In genomic region chr15:77622212-77622941, GRCh38 we compare ENCODE assay signal across 1 cellular context.
A peak's percentile ranks its signal among the peaks of the same experiment; 100 is the strongest.
TF ChIP-seq lines count a peak whose summit lies in the region.

No MANE protein-coding gene starts in this region.

TF ChIP-seq in K562, 482 proteins besides CTCF, POLR2A, EP300 and RAD21 (continued from another document and continues in another):
- TF ChIP-seq MGA (IDR thresholded peaks at IDR 0.05) (peak; percentile 85), POLR2H (tag; IDR thresholded peaks at IDR 0.05; ENCODE audit: low read depth) (no peak), ZNF449 (CRISPR knock-in tag; IDR thresholded peaks at IDR 0.05) (no peak), ZNF592 (IDR thresholded peaks at IDR 0.05) (peak; percentile 49; the same call in 1 of the 2 replicates), FIP1L1 (IDR thresholded peaks at IDR 0.05; ENCODE audit: low read depth, low read length, poor library complexity, severe bottlenecking) (no peak), POLR2AphosphoS5 (IDR thresholded peaks at IDR 0.05; ENCODE audit: control insufficient read depth, insufficient read depth, low read depth, low read length) (peak; percentile 33; the same call in 1 of the 2 replicates)
- TF ChIP-seq, protein P1, sequence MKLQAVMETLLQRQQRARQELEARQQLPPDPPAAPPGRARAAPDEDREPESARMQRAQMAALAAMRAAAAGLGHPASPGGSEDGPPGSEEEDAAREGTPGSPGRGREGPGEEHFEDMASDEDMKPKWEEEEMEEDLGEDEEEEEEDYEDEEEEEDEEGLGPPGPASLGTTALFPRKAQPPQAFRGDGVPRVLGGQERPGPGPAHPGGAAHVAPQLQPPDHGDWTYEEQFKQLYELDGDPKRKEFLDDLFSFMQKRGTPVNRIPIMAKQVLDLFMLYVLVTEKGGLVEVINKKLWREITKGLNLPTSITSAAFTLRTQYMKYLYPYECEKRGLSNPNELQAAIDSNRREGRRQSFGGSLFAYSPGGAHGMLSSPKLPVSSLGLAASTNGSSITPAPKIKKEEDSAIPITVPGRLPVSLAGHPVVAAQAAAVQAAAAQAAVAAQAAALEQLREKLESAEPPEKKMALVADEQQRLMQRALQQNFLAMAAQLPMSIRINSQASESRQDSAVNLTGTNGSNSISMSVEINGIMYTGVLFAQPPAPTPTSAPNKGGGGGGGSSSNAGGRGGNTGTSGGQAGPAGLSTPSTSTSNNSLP (IDR thresholded peaks at IDR 0.05; ENCODE audit: borderline replicate concordance, low read depth, low read length): no peak
- TF ChIP-seq, protein P2, sequence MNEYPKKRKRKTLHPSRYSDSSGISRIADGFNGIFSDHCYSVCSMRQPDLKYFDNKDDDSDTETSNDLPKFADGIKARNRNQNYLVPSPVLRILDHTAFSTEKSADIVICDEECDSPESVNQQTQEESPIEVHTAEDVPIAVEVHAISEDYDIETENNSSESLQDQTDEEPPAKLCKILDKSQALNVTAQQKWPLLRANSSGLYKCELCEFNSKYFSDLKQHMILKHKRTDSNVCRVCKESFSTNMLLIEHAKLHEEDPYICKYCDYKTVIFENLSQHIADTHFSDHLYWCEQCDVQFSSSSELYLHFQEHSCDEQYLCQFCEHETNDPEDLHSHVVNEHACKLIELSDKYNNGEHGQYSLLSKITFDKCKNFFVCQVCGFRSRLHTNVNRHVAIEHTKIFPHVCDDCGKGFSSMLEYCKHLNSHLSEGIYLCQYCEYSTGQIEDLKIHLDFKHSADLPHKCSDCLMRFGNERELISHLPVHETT (CRISPR knock-in tag; conservative IDR thresholded peaks at IDR 0.05 in 1 of 2, IDR thresholded peaks at IDR 0.05 in 1 of 2): no peak
- TF ChIP-seq, protein P3, sequence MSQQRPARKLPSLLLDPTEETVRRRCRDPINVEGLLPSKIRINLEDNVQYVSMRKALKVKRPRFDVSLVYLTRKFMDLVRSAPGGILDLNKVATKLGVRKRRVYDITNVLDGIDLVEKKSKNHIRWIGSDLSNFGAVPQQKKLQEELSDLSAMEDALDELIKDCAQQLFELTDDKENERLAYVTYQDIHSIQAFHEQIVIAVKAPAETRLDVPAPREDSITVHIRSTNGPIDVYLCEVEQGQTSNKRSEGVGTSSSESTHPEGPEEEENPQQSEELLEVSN (IDR thresholded peaks at IDR 0.05; ENCODE audit: borderline replicate concordance in 1 of 2, extremely low read depth in 1 of 2, insufficient read depth in 1 of 2, insufficient read length in 1 of 2, low read depth in 1 of 2, low read length in 1 of 2, poor library complexity in 1 of 2, severe bottlenecking in 1 of 2): peak in 1 of 2 experiments; percentile 72
